ENCODE assay signal across 31 cellular contexts in genomic region chr9:9938432-9938831, GRCh38.
A peak's percentile ranks its signal among the peaks of the same experiment; 100 is the strongest.
DNase-seq lines count a peak whose midpoint lies in the region; ATAC-seq and TF ChIP-seq lines count a peak whose summit lies in the region.
"Had no signal": no experiment of that assay in that cellular context is flagged by ENCODE, and none has a peak within 500 bp of the region (broad histone marks: within the 10 kb centered on the region; RNA-seq: fewer than 3 reads in every experiment).

No MANE protein-coding gene starts in this region.

- H3F3A ChIP-seq in neural cell (ENCODE audit: insufficient read depth, low read length, poor library complexity, severe bottlenecking), result no peaks in the 10 kb centered on the region

- peaks cover 4% of the 10 kb centered on the region for H3K27me3 Mint-ChIP-seq in activated naive CD8-positive, alpha-beta T cell treated with anti-CD3 and anti-CD28 coated beads for 36 hours
- H3K27me3 Mint-ChIP-seq: B cell; CD4-positive, alpha-beta memory T cell; CD4-positive, alpha-beta T cell; CD4-positive, CD25-positive, alpha-beta regulatory T cell had no signal

- no peak for TF ChIP-seq RAD21 in neural cell (conservative IDR thresholded peaks at IDR 0.05)

- no peaks in the 10 kb centered on the region for H3K4me1 Mint-ChIP-seq in activated naive CD8-positive, alpha-beta T cell treated with anti-CD3 and anti-CD28 coated beads for 36 hours
- H3K4me1 Mint-ChIP-seq: B cell; CD14-positive monocyte; CD4-positive, alpha-beta memory T cell; CD4-positive, CD25-positive, alpha-beta regulatory T cell; CD8-positive, alpha-beta memory T cell had no signal

- no peaks in the 10 kb centered on the region for H3K36me3 ChIP-seq in neural cell (ENCODE audit: insufficient read depth, low read length)
- H3K36me3 ChIP-seq: BE2C; BLaER1; BLaER1 treated with 17β-estradiol and CSF1 and Interleukin-3, amounts not matched to agents 10 nM and 100 nM had no signal

- peak overlapping the region; percentile 29 for H3K27ac ChIP-seq in neural cell (ENCODE audit: low read length)
- H3K27ac ChIP-seq: 22Rv1; A549; BLaER1; BLaER1 treated with 17β-estradiol and CSF1 and Interleukin-3, amounts not matched to agents 10 nM and 100 nM; C4-2B had no signal

- no peak overlapping the region for H3K27ac Mint-ChIP-seq in activated naive CD8-positive, alpha-beta T cell treated with anti-CD3 and anti-CD28 coated beads for 36 hours
- H3K27ac Mint-ChIP-seq: B cell; CD14-positive monocyte; CD4-positive, alpha-beta memory T cell; CD4-positive, alpha-beta T cell; CD4-positive, CD25-positive, alpha-beta regulatory T cell; CD8-positive, alpha-beta memory T cell; CD8-positive, alpha-beta T cell had no signal

- intact Hi-C loops in Right ventricle myocardium inferior (cut with DNase I), result no loop called here
- intact Hi-C loops in left cardiac atrium (cut with DNase I), result no loop called here

- no peaks in the 10 kb centered on the region for H3K36me3 Mint-ChIP-seq in activated naive CD8-positive, alpha-beta T cell treated with anti-CD3 and anti-CD28 coated beads for 36 hours
- H3K36me3 Mint-ChIP-seq: CD14-positive monocyte; CD4-positive, alpha-beta memory T cell; CD4-positive, CD25-positive, alpha-beta regulatory T cell; CD8-positive, alpha-beta memory T cell; CD8-positive, alpha-beta T cell had no signal

- TF ChIP-seq EP300 in neural cell (conservative IDR thresholded peaks at IDR 0.05; ENCODE audit: poor library complexity, severe bottlenecking), result peak; percentile 94

- no peak for TF ChIP-seq CTCF in neural cell (IDR thresholded peaks at IDR 0.05; ENCODE audit: poor library complexity, severe bottlenecking)

- no peaks in the 10 kb centered on the region for H3K9me3 ChIP-seq in neural cell (ENCODE audit: low read length)
- H3K9me3 ChIP-seq: A549; BE2C; BLaER1; BLaER1 treated with 17β-estradiol and CSF1 and Interleukin-3, amounts not matched to agents 10 nM and 100 nM; Caco-2 had no signal

- no peak overlapping the region for H3K4me2 ChIP-seq in neural cell (ENCODE audit: low read length)
- H3K4me2 ChIP-seq: A549; BLaER1; BLaER1 treated with 17β-estradiol and CSF1 and Interleukin-3, amounts not matched to agents 10 nM and 100 nM had no signal

- no peaks in the 10 kb centered on the region for H3K9me3 Mint-ChIP-seq in activated naive CD8-positive, alpha-beta T cell treated with anti-CD3 and anti-CD28 coated beads for 36 hours
- H3K9me3 Mint-ChIP-seq: CD4-positive, alpha-beta memory T cell; CD4-positive, alpha-beta T cell; CD4-positive, CD25-positive, alpha-beta regulatory T cell; CD8-positive, alpha-beta memory T cell; CD8-positive, alpha-beta T cell had no signal

- H3K4me3 ChIP-seq in neural cell (ENCODE audit: low read length), result no peak overlapping the region
- H3K4me3 ChIP-seq: A549; BLaER1; BLaER1 treated with 17β-estradiol and CSF1 and Interleukin-3, amounts not matched to agents 10 nM and 100 nM had no signal

- no peak overlapping the region for H3K9ac ChIP-seq in neural cell (ENCODE audit: low read length)
- H3K9ac ChIP-seq: BLaER1; BLaER1 treated with 17β-estradiol and CSF1 and Interleukin-3, amounts not matched to agents 10 nM and 100 nM had no signal

- no peaks in the 10 kb centered on the region for H4K20me1 ChIP-seq in neural cell (ENCODE audit: insufficient read depth)
- H4K20me1 ChIP-seq: BLaER1; BLaER1 treated with 17β-estradiol and CSF1 and Interleukin-3, amounts not matched to agents 10 nM and 100 nM had no signal

- DNase-seq in Right ventricle myocardium inferior (ENCODE audit: missing footprints) (peak; percentile 48), left cardiac atrium (no peak)
- DNase-seq in activated naive CD8-positive, alpha-beta T cell treated with anti-CD3 and anti-CD28 coated beads for 36 hours, result no peak
- DNase-seq: 8988T; ACHN; AML-193; BE2C; C1 segment of cervical spinal cord; Caco-2; Calu3; CD4-positive, alpha-beta memory T cell; CD4-positive, alpha-beta T cell; CD4-positive, CD25-positive, alpha-beta regulatory T cell; CD8-positive, alpha-beta memory T cell; CD8-positive, alpha-beta T cell; COR-L47; DMS 273 treated with DMSO at 0.1 percent for 48 hours; DMS153; DMS53; DMS79; DMS79 treated with DMSO at 0.1 percent for 48 hours; DND-41; EL had no signal

- no peaks in the 10 kb centered on the region for H3K79me2 ChIP-seq in neural cell (replicated peaks; ENCODE audit: insufficient read depth, low read length)

- no peaks in the 10 kb centered on the region for H3K27me3 ChIP-seq in neural cell (ENCODE audit: insufficient read depth, low read depth, low read length)
- H3K27me3 ChIP-seq: BE2C; BLaER1; BLaER1 treated with 17β-estradiol and CSF1 and Interleukin-3, amounts not matched to agents 10 nM and 100 nM had no signal

- no peaks in the 10 kb centered on the region for H3K9me2 ChIP-seq in neural cell (ENCODE audit: insufficient read depth, low read length)

- ATAC-seq in Right ventricle myocardium inferior (no peak), left cardiac atrium (no peak)
- ATAC-seq: A549; CD8-positive, alpha-beta T cell had no signal

- H3K4me3 Mint-ChIP-seq in activated naive CD8-positive, alpha-beta T cell treated with anti-CD3 and anti-CD28 coated beads for 36 hours, result no peak overlapping the region
- H3K4me3 Mint-ChIP-seq: B cell; CD14-positive monocyte; CD4-positive, alpha-beta memory T cell; CD4-positive, alpha-beta T cell; CD4-positive, CD25-positive, alpha-beta regulatory T cell; CD8-positive, alpha-beta memory T cell; CD8-positive, alpha-beta T cell had no signal

- no peak overlapping the region for H2AFZ ChIP-seq in neural cell (ENCODE audit: low read depth, low read length)

TF ChIP-seq in neural cell, 6 proteins besides CTCF, POLR2A, EP300 and RAD21:
- no peak for TF ChIP-seq SMC3 (conservative IDR thresholded peaks at IDR 0.05; ENCODE audit: poor library complexity)
- TF ChIP-seq EZH2 (IDR thresholded peaks at IDR 0.05; ENCODE audit: borderline replicate concordance, insufficient read depth, low read length, poor library complexity, severe bottlenecking), result no peak
- TF ChIP-seq REST (IDR thresholded peaks at IDR 0.05; ENCODE audit: borderline replicate concordance), result peak; percentile 85
- peak; percentile 82 for TF ChIP-seq POLR2AphosphoS5 (IDR thresholded peaks at IDR 0.05)
